ENCODE assay signal across 8 cellular contexts in the genomic region with DNA sequence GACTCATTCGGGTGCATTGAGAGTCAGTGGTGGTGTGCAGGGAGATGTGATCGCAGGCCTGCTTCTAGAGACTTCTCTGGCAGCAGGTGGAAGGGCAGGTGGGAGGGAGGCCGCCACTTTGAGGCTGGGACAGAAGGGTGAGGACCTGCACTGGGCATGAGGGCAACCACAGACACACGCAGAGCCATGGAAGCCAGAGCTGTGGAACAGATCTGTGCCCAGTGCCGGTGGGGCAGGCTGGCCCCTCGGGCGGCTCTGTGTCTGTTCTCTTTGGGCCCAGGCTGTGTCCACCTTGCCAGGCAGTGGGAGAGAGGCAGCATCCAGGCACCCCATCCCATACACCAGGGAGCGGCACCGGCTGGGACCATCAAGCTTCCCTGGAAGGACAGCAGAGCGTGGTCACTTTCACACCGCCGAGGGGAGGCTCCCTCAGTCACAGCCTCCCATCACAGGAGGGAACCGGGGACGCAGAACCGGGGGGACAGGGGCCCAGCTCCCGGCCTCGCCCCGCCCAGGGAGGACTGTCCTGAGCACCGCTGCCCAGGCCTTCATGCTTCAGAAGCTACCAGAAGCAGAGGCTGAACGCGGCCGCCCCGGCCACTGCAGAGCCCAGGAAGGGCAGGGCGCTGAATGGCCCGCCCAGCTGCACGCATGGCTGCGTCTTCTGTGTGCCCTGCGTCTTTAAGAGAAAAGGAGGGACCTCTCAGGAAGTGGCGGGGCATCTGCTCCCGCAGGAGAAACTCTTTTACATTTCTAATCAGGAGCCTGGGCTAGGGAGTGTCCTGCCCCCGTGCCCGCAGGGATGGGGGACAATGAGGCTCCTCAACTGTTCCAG. TPM values are rescaled to one million over a fixed set of nuclear protein-coding genes. Genes with fewer than 3 reads are reported as not detected.
DNase-seq lines count a peak whose midpoint lies in the region; ATAC-seq and TF ChIP-seq lines count a peak whose summit lies in the region.

No MANE protein-coding gene starts in this region.

- no peak for TF ChIP-seq CTCF in heart left ventricle (IDR thresholded peaks at IDR 0.05)

- H3K9me3 ChIP-seq in heart left ventricle (no peaks in the 10 kb centered on the region), skeletal muscle satellite cell (replicated peaks; ENCODE audit: low read length) (no peaks in the 10 kb centered on the region)

- no peak for DNase-seq in Right ventricle myocardium inferior (ENCODE audit: missing footprints)
- no peak for DNase-seq in cardiac septum (ENCODE audit: low spot score)
- DNase-seq in RPMI7951 (ENCODE audit: low read depth): peak; percentile 31
- DNase-seq in heart left ventricle: no peak
- no peak for DNase-seq in SW 1271 (lab: John Stamatoyannopoulos, UW)

- WGBS in heart left ventricle, 4 donors: 38 to 69% (median 52%) methylated on average over 20 to 32 of the region's 32 CpGs

- H3K36me3 ChIP-seq in heart left ventricle (no peaks in the 10 kb centered on the region), skeletal muscle satellite cell (ENCODE audit: insufficient read depth, low read length) (no peaks in the 10 kb centered on the region)

- H3K4me1 ChIP-seq in heart left ventricle (peaks cover 0 to 21% (median 6%) of the 10 kb centered on the region in 12 donors), skeletal muscle satellite cell (ENCODE audit: control insufficient read depth, insufficient read depth, low read length) (no peaks in the 10 kb centered on the region)

- H3K9ac ChIP-seq in skeletal muscle satellite cell (ENCODE audit: low read depth, low read length): no peak overlapping the region

- H3K4me3 ChIP-seq in heart left ventricle: peak overlapping the region in 11 of 12 donors; percentile 16 to 57 (median 46)
- no peak overlapping the region for H3K4me3 ChIP-seq in skeletal muscle satellite cell (ENCODE audit: low read length)

- peak overlapping the region; percentile 54 for H3K4me2 ChIP-seq in skeletal muscle satellite cell (ENCODE audit: low read length)

- peak; percentile 62 for ATAC-seq in Right ventricle myocardium inferior
- peak; percentile 24 to 78 (median 47) for ATAC-seq in heart left ventricle
- no peak for ATAC-seq in HG02588 (IDR thresholded peaks at IDR 0.05; ENCODE audit: unreplicated experiment)
- ATAC-seq in HG03520 (IDR thresholded peaks at IDR 0.05; ENCODE audit: unreplicated experiment): no peak

- peaks cover 0 to 86% (median 28%) of the 10 kb centered on the region in 9 donors for H3K27me3 ChIP-seq in heart left ventricle
- peaks cover 6% of the 10 kb centered on the region for H3K27me3 ChIP-seq in skeletal muscle satellite cell (ENCODE audit: control insufficient read depth, insufficient read depth, low read length)

- no peak for TF ChIP-seq POLR2A in heart left ventricle (IDR thresholded peaks at IDR 0.05)

- intact Hi-C loops in Right ventricle myocardium inferior (cut with DNase I) (no loop called here), cardiac septum (cut with DNase I) (no loop called here), heart left ventricle (cut with DNase I) (loop anchor here in 1 of 10 donors (5.0 kb wide), 1 partner anchor 53 kb away; no protein-coding TSS in a partner anchor)

- H3K27ac ChIP-seq in heart left ventricle: peak overlapping the region in 8 of 12 donors; percentile 17 to 63 (median 30)

RNA-seq across cellular contexts. Expression of gene EN2, which starts 32.1 kb away (rescaled TPM):
- total RNA-seq in Right ventricle myocardium inferior: 0.11 TPM
- not detected for total RNA-seq in cardiac septum
- not detected in 2 replicates for total RNA-seq in RPMI7951 (2014; rRNA removed; shearing (Covaris generic))
- under 1 TPM in 1 of 9 donors, not detected in 8; 0.06 TPM for total RNA-seq in heart left ventricle
- under 1 TPM in 1 of 2 donors, not detected in 1; 0.08 TPM for polyA plus RNA-seq in heart left ventricle
- not detected in 2 replicates for total RNA-seq in skeletal muscle satellite cell (2012; rRNA removed)

RNA-seq across cellular contexts. Expression of gene CNPY1, which starts 56.3 kb away (rescaled TPM):
- total RNA-seq in Right ventricle myocardium inferior (not detected), cardiac septum (not detected), heart left ventricle (not detected)
- total RNA-seq in RPMI7951 (2014; rRNA removed; shearing (Covaris generic)): not detected in 2 replicates
- polyA plus RNA-seq in heart left ventricle: not detected
- total RNA-seq in skeletal muscle satellite cell (2012; rRNA removed): 0.66 TPM in 1 of 2 replicates, not detected in the other

Comparison
In these comparisons a context has a peak if more than half of its experiments do, and no peak if none do; other contexts are left out.
1. ATAC-seq: peak in Right ventricle myocardium inferior (single experiment) and heart left ventricle (4 of 4); none in HG02588 (single experiment) and HG03520 (single experiment).